Comparison of ENCODE assay signal across 13 cellular contexts in genomic region chr18:6728318-6728717, GRCh38. TPM values are rescaled to one million over a fixed set of nuclear protein-coding genes. Genes with fewer than 3 reads are reported as not detected.
A peak's percentile ranks its signal among the peaks of the same experiment; 100 is the strongest.
DNase-seq lines count a peak whose midpoint lies in the region; ATAC-seq, FAIRE-seq and TF ChIP-seq lines count a peak whose summit lies in the region.
"Had no signal": no experiment of that assay in that cellular context is flagged by ENCODE, and none has a peak within 500 bp of the region (broad histone marks: within the 10 kb centered on the region; RNA-seq: fewer than 3 reads in every experiment).

No MANE protein-coding gene starts in this region.

- H3K27me3 ChIP-seq in heart right ventricle (peaks cover 0 to 7% (median 0%) of the 10 kb centered on the region in 7 donors), hepatocyte (no peaks in the 10 kb centered on the region), parathyroid adenoma (ENCODE audit: control insufficient read depth, insufficient read depth, low read length) (no peaks in the 10 kb centered on the region)

- H3K9me3 ChIP-seq in heart right ventricle = no peaks in the 10 kb centered on the region
- H3K9me3 ChIP-seq in hepatocyte (ENCODE audit: low read depth) = no peaks in the 10 kb centered on the region
- no peaks in the 10 kb centered on the region for H3K9me3 ChIP-seq in parathyroid adenoma (ENCODE audit: control insufficient read depth, low read length)
- H3K9me3 ChIP-seq: A549 had no signal

- H3K4me3 ChIP-seq in heart right ventricle = peak overlapping the region in 2 of 10 donors; percentile 52 to 77
- no peak overlapping the region for H3K4me3 ChIP-seq in hepatocyte
- no peak overlapping the region for H3K4me3 ChIP-seq in parathyroid adenoma (ENCODE audit: low read depth, low read length)

- no peaks in the 10 kb centered on the region for H4K20me1 ChIP-seq in hepatocyte (ENCODE audit: insufficient read depth, poor library complexity, severe bottlenecking)

- no peak for ATAC-seq in heart right ventricle
- no peak for ATAC-seq in left ventricle myocardium superior
- no peak for ATAC-seq in HG03159 (IDR thresholded peaks at IDR 0.05; ENCODE audit: unreplicated experiment)

- intact Hi-C loops in heart right ventricle (cut with DNase I) = loop anchor here in 3 of 10 donors (5.0 to 10.0 kb wide), 6 partner anchors 64 to 1431 kb away; partner anchors contain the start of gene ZBTB14 (in 1 of the 3)
- intact Hi-C loops in left ventricle myocardium superior (cut with micrococcal nuclease) = no loop called here

- no peaks in the 10 kb centered on the region for H3K36me3 ChIP-seq in heart right ventricle
- H3K36me3 ChIP-seq in hepatocyte (replicated peaks; ENCODE audit: insufficient read depth, low read depth) = no peaks in the 10 kb centered on the region
- H3K36me3 ChIP-seq in parathyroid adenoma (ENCODE audit: control insufficient read depth, insufficient read depth, low read length) = no peaks in the 10 kb centered on the region
- H3K36me3 ChIP-seq: WERI-Rb-1 had no signal

- H3K27ac ChIP-seq in heart right ventricle = peak overlapping the region in 9 of 10 donors; percentile 74 to 91 (median 83)
- peak overlapping the region; percentile 92 for H3K27ac ChIP-seq in hepatocyte
- no peak overlapping the region for H3K27ac ChIP-seq in parathyroid adenoma
- H3K27ac ChIP-seq: A549 had no signal

- no peaks in the 10 kb centered on the region for H3K9me2 ChIP-seq in hepatocyte (replicated peaks; ENCODE audit: insufficient read depth)

- no peak for TF ChIP-seq CTCF in heart right ventricle (IDR thresholded peaks at IDR 0.05)
- no peak for TF ChIP-seq CTCF in hepatocyte (IDR thresholded peaks at IDR 0.05; ENCODE audit: poor library complexity)
- no peak for TF ChIP-seq CTCF in parathyroid adenoma (IDR thresholded peaks at IDR 0.05)

- H3K79me2 ChIP-seq in hepatocyte (peaks cover 20% of the 10 kb centered on the region), parathyroid adenoma (no peaks in the 10 kb centered on the region)

- H3K4me2 ChIP-seq in hepatocyte (peak overlapping the region; percentile 76), parathyroid adenoma (ENCODE audit: low read length) (no peak overlapping the region)

- H3K9ac ChIP-seq in parathyroid adenoma = no peak overlapping the region

- FAIRE-seq in urothelium cell line (lab: Jason Lieb, UNC) = peak; percentile 17
- FAIRE-seq: A549 had no signal

- 50 to 52% methylated on average over 7 of the region's 7 CpGs for WGBS in heart right ventricle, 2 donors
- 17% methylated on average over 7 of the region's 7 CpGs for WGBS in hepatocyte (ENCODE audit: low lambda C conversion rate, missing lambda C conversion rate)

- H3K4me1 ChIP-seq in heart right ventricle (peaks cover 0 to 26% (median 8%) of the 10 kb centered on the region in 9 donors), hepatocyte (ENCODE audit: insufficient read depth) (peaks cover 23% of the 10 kb centered on the region), parathyroid adenoma (no peaks in the 10 kb centered on the region)
- H3K4me1 ChIP-seq: A549 had no signal

- DNase-seq in heart right ventricle (no peak), left ventricle myocardium superior (no peak), hepatocyte (ENCODE audit: low spot score) (no peak), urothelium cell line (ENCODE audit: low spot score) (no peak), DMS 273 (lab: John Stamatoyannopoulos, UW; ENCODE audit: unreplicated experiment) (no peak)
- no peak for DNase-seq in stimulated activated naive CD4-positive, alpha-beta T cell treated with Interleukin-2 at 50 U/mL for 16 hours (lab: John Stamatoyannopoulos, UW)
- DNase-seq: activated naive CD4-positive, alpha-beta T cell treated with anti-CD3 and anti-CD28 coated beads, Interleukin-2, amount 10 ng/mL, durations not matched to agents 7 days and 5 days; central memory CD4-positive, alpha-beta T cell; WERI-Rb-1 had no signal

- H2AFZ ChIP-seq in hepatocyte (peak overlapping the region; percentile 11), parathyroid adenoma (peak overlapping the region; percentile 84)

RNA-seq across cellular contexts. Expression of gene ARHGAP28, which starts 1.2 kb away (rescaled TPM):
- 1 to 10 TPM in 9 of 10 donors, under 1 TPM in 1; 0.82 to 5.3 (median 2.6) TPM for total RNA-seq in heart right ventricle
- polyA plus RNA-seq in heart right ventricle = under 1 TPM; 0.35 to 0.66 TPM
- total RNA-seq in left ventricle myocardium superior = 1.4 TPM
- 60.7 and 71.3 TPM in 2 replicates for total RNA-seq in hepatocyte
- 20.7 and 23.5 TPM in 2 replicates for polyA plus RNA-seq in hepatocyte
- total RNA-seq: mononuclear cell had no signal
